Comparison of ENCODE assay signal across 8 cellular contexts in the genomic region with DNA sequence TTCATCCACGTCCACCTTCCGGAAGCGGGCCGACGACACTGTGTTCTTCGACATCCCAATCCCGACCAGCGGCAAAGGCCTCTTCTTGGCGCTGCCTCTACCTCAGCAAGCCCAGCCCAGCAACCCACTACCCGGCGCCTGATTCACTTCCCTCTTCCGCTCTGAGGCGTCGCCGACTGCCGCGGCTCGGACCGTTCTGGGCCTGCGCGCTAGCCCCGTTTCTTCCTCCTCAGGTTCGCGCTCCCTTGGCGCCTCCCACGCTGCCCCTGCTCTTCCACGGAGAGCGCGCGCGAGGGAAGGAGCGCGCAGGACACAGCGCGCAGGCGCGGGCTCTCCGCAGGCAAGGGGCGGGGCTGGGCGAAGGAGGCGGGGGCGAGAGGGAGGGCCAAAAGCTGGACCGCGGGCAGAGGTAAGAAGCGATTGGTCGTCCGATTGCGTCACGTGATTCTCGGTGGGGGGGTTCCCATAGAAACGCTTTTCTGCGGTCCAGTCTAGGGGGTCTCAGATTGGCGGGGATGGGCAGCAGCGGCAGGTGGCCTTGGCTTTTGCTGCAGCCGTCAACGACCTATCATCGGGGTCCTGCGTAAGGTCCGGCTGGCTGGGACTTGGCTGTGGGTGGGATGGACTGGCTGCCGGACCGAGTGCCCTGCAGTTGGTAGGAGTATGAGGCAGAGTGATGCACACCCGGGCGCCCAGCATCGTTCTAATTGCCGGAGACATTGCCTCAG. TPM values are rescaled to one million over a fixed set of nuclear protein-coding genes. Genes with fewer than 3 reads are reported as not detected.
DNase-seq lines count a peak whose midpoint lies in the region; FAIRE-seq and TF ChIP-seq lines count a peak whose summit lies in the region.

Gene ARPC5, minus strand, starts transcription at position 178 of the 728 bp plus-strand sequence. Its CDS starts 124 bp downstream, at position 54.

- peak within 1 kb of the TSS; percentile 87 for H2BK5ac ChIP-seq in neuronal stem cell (ENCODE audit: low read length)

- H4K8ac ChIP-seq in neuronal stem cell (ENCODE audit: low read depth, low read length) = no peak within 1 kb of the TSS

- peak within 1 kb of the TSS; percentile 96 for H3K4me3 ChIP-seq in HEK293 (ENCODE audit: low read depth, low read length)
- peak within 1 kb of the TSS; percentile 94 to 95 for H3K4me3 ChIP-seq in neuronal stem cell (ENCODE audit: low read length in 2 of 2)

- peak within 1 kb of the TSS; percentile 70 for H2AK5ac ChIP-seq in neuronal stem cell (ENCODE audit: low read depth, low read length)

- POLR2A ChIA-PET in HEK293 (lab: Yijun Ruan, JAX) = interaction anchor here (0.6 to 1.5 kb wide), 2 partner anchors 416 to 463 kb away, joined by 4 read pairs; partner anchors contain the start of gene TSEN15

- peak within 1 kb of the TSS; percentile 21 for H3K14ac ChIP-seq in neuronal stem cell (ENCODE audit: low read length)

- DNase-seq in MV-4-11 (lab: John Stamatoyannopoulos, UW) (peak; percentile 97), SK-MEL-5 (ENCODE audit: low read depth, low spot score) (peak; percentile 97), foreskin melanocyte (peak; percentile 97), neuronal stem cell (ENCODE audit: low spot score) (peak; percentile 96)
- DNase-seq in activated naive CD4-positive, alpha-beta T cell treated with Interleukin-2 at 50 U/mL for 16 hours = peak; percentile 96

- CTCF ChIA-PET in HEK293 (lab: Yijun Ruan, JAX) = interaction anchor here (0.7 kb wide), 1 partner anchor 509 kb away, joined by 3 read pairs; no protein-coding TSS in a partner anchor

- in situ Hi-C loops in SK-MEL-5 (cut with HindIII; ENCODE audit: low pct_unique_long_range_greater_than_20kb, low sequenced_read_pairs) = no loop called here

- H3K27me3 ChIP-seq in neuronal stem cell (ENCODE audit: control insufficient read depth in 3 of 3, insufficient read depth in 3 of 3, low read depth in 1 of 3, low read length in 3 of 3) = no peaks in the 10 kb centered on the region

- peak; percentile 93 for FAIRE-seq in G401.6 (lab: Jason Lieb, UNC)

- H3K4ac ChIP-seq in neuronal stem cell (ENCODE audit: low read length) = peak within 1 kb of the TSS; percentile 53

- H3K27ac ChIP-seq in HEK293 (ENCODE audit: extremely low read depth, low read depth, low read length) = peak within 1 kb of the TSS; percentile 59
- H3K27ac ChIP-seq in neuronal stem cell (replicated peaks; ENCODE audit: low read length) = peak within 1 kb of the TSS; percentile 91

- TF ChIP-seq CTCF in HEK293 (tag by site-specific recombination; IDR thresholded peaks at IDR 0.05) (no peak), subcutaneous adipose tissue (IDR thresholded peaks at IDR 0.05; ENCODE audit: low read depth) (no peak)

- H3K36me3 ChIP-seq in HEK293 (ENCODE audit: control insufficient read depth in 2 of 2, insufficient read depth in 1 of 2, low read length in 2 of 2) = peaks cover 0 to 5% of the 10 kb centered on the region in 2 experiments; a peak in 1 of 3 replicates
- H3K36me3 ChIP-seq in neuronal stem cell (replicated peaks in 1 of 2; ENCODE audit: control insufficient read depth in 2 of 2, insufficient read depth in 2 of 2, low read length in 2 of 2) = peaks cover 0 to 24% of the 10 kb centered on the region in 2 donors

- H3K4me1 ChIP-seq in HEK293 (ENCODE audit: control insufficient read depth, insufficient read depth, low read length) (peaks cover 14% of the 10 kb centered on the region; the same call in 1 of the 2 replicates), neuronal stem cell (ENCODE audit: control insufficient read depth in 2 of 2, insufficient read depth in 1 of 2, low read depth in 1 of 2, low read length in 2 of 2) (peaks cover 1 to 14% of the 10 kb centered on the region in 2 donors)

- no peak within 1 kb of the TSS for H2BK12ac ChIP-seq in neuronal stem cell (ENCODE audit: low read length)

- H3K9me3 ChIP-seq in HEK293 (ENCODE audit: control insufficient read depth, insufficient read depth, low read depth, low read length) = no peaks in the 10 kb centered on the region
- H3K9me3 ChIP-seq in neuronal stem cell (replicated peaks in 1 of 2; ENCODE audit: control insufficient read depth in 2 of 2, insufficient read depth in 1 of 2, low read depth in 1 of 2, low read length in 2 of 2) = no peaks in the 10 kb centered on the region

- H3K9ac ChIP-seq in neuronal stem cell (ENCODE audit: low read depth, low read length, poor library complexity) = peak within 1 kb of the TSS; percentile 96

- H2AFZ ChIP-seq in neuronal stem cell (ENCODE audit: low read length) = peak within 1 kb of the TSS; percentile 97

- peak within 1 kb of the TSS; percentile 37 for H3K23ac ChIP-seq in neuronal stem cell (ENCODE audit: low read depth, low read length, poor library complexity)

- H3K18ac ChIP-seq in neuronal stem cell (ENCODE audit: low read length) = peak within 1 kb of the TSS; percentile 99

- peak within 1 kb of the TSS; percentile 85 for H2BK15ac ChIP-seq in neuronal stem cell (ENCODE audit: low read length)

- no peak within 1 kb of the TSS for H4K91ac ChIP-seq in neuronal stem cell (ENCODE audit: low read depth, low read length, poor library complexity)

- H3K4me2 ChIP-seq in neuronal stem cell (ENCODE audit: insufficient read depth, low read length, poor library complexity, severe bottlenecking) = peak within 1 kb of the TSS; percentile 83

- H2BK120ac ChIP-seq in neuronal stem cell (ENCODE audit: low read depth, low read length) = peak within 1 kb of the TSS; percentile 50

- H3K79me1 ChIP-seq in neuronal stem cell (ENCODE audit: low read depth, low read length) = peaks cover 5% of the 10 kb centered on the region

- WGBS in neuronal stem cell (ENCODE audit: extremely low coverage in 2 of 2, insufficient read length in 2 of 2, insufficient replicate concordance in 1 of 2), 2 donors = no CpG with 5 or more reads among the region's 65 CpGs

TF ChIP-seq in HEK293, 187 proteins besides CTCF, POLR2A, EP300 and RAD21 (continues in another document):
- TF ChIP-seq ZNF362 (tag by site-specific recombination; IDR thresholded peaks at IDR 0.05) = no peak
- no peak for TF ChIP-seq ZNF23 (tag by site-specific recombination; IDR thresholded peaks at IDR 0.05; ENCODE audit: borderline replicate concordance)
- no peak for TF ChIP-seq ZNF19 (tag by site-specific recombination; IDR thresholded peaks at IDR 0.05; ENCODE audit: low read depth)
- TF ChIP-seq MYNN (tag by site-specific recombination; IDR thresholded peaks at IDR 0.05; ENCODE audit: borderline replicate concordance) = peak; percentile 82; the same call in 1 of the 2 replicates
- TF ChIP-seq ZNF785 (tag by site-specific recombination; IDR thresholded peaks at IDR 0.05) = peak; percentile 94; the same call in 1 of the 2 replicates
- peak; percentile 98 for TF ChIP-seq ZXDB (tag by site-specific recombination; IDR thresholded peaks at IDR 0.05)
- no peak for TF ChIP-seq ZNF114 (tag by site-specific recombination; IDR thresholded peaks at IDR 0.05)

RNA-seq across cellular contexts. Expression of gene ARPC5, which starts in this region (rescaled TPM):
- 187 and 190 TPM in 2 replicates for total RNA-seq in SK-MEL-5 (2014; rRNA removed; shearing (Covaris generic))
- 70.1 and 83.8 TPM in 2 replicates for polyA plus RNA-seq in SK-MEL-5 (2015; cell fraction: cytosol; rRNA removed)
- 31.6 and 43.1 TPM in 2 replicates for polyA plus RNA-seq in SK-MEL-5 (2015; cell fraction: nucleus; rRNA removed)
- 85.5 TPM for polyA plus RNA-seq in neuronal stem cell (2013, experiment 1 of 2)
- polyA plus RNA-seq in neuronal stem cell (2013, experiment 2 of 2) = 82.7 TPM
- 100 to 1,000 TPM in 2 of 4 donors, 10 to 100 TPM in 2; 59.7 to 202 (median 102) TPM for total RNA-seq in subcutaneous adipose tissue

Comparison
In these comparisons a context has a peak if more than half of its experiments do, and no peak if none do; other contexts are left out.
1. Peak in every context shown above with its lines: DNase-seq, H3K4me3 ChIP-seq and H3K27ac ChIP-seq.